13 cellular contexts compared by ENCODE assay signal in the genomic region with DNA sequence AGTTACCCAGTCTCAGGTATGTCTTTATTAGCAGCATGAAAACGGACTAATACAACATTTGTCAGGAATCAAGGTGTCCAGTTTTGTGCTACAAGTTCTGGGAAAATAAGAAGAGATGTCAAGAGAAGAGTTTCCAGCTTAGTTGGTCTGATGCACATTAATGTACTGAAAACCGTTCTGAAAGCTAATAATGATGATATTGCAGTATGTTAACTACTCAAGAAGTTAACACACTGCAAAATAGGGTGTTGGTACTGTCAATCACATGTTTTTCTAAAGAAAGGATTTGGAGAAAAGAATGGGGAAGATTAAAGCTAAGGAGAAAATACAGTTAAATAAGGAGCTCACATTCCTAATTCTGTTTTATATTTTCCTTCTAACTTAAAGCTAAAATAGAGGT.
"Had no signal": no experiment of that assay in that cellular context is flagged by ENCODE, and none has a peak within 500 bp of the region (broad histone marks: within the 10 kb centered on the region; RNA-seq: fewer than 3 reads in every experiment).

No MANE protein-coding gene starts in this region.

- DNase-seq: activated CD8-positive, alpha-beta memory T cell treated with anti-CD3 and anti-CD28 coated beads, Interleukin-2, amount 50 U/mL, for 48 hours; effector CD8-positive, alpha-beta T cell; lower lobe of right lung; naive B cell; stimulated activated naive CD4-positive, alpha-beta T cell treated with Interleukin-2 at 50 U/mL for 16 hours had no signal

- H3K36me3 Mint-ChIP-seq: activated naive CD8-positive, alpha-beta T cell; brain; naive B cell; WTC11 had no signal

- H3K27ac ChIP-seq: lower lobe of right lung had no signal

- H3K9me3 Mint-ChIP-seq: activated T-cell treated with anti-CD3 and anti-CD28 coated beads, Interleukin-2, amount 50 U/mL, for 72 hours; brain; central memory CD8-positive, alpha-beta T cell; naive B cell had no signal

- H3K4me3 Mint-ChIP-seq: activated naive CD8-positive, alpha-beta T cell; activated T-cell treated with anti-CD3 and anti-CD28 coated beads, Interleukin-2, amount 50 U/mL, for 72 hours; brain; central memory CD8-positive, alpha-beta T cell; naive B cell; WTC11 had no signal

- H3K27me3 ChIP-seq: right atrium auricular region had no signal

- H3K27ac Mint-ChIP-seq: activated naive CD8-positive, alpha-beta T cell; activated T-cell treated with anti-CD3 and anti-CD28 coated beads, Interleukin-2, amount 50 U/mL, for 72 hours; naive B cell; progenitor cell of endocrine pancreas; WTC11 had no signal

- H3K4me3 ChIP-seq: lower lobe of right lung, right atrium auricular region, skin epidermis had no signal

- H3K9me3 ChIP-seq: lower lobe of right lung, right atrium auricular region had no signal

- H3K36me3 ChIP-seq: lower lobe of right lung, right atrium auricular region had no signal

- H3K27me3 Mint-ChIP-seq: brain; central memory CD8-positive, alpha-beta T cell; progenitor cell of endocrine pancreas had no signal

- H3K4me1 Mint-ChIP-seq: naive B cell, WTC11 had no signal
